ENCODE assay signal across 8 cellular contexts in genomic region chr6:149834513-149835481, GRCh38. TPM values are rescaled to one million over a fixed set of nuclear protein-coding genes. Genes with fewer than 3 reads are reported as not detected.
DNase-seq lines count a peak whose midpoint lies in the region; ATAC-seq and TF ChIP-seq lines count a peak whose summit lies in the region.

No MANE protein-coding gene starts in this region.

- peak; percentile 97 for TF ChIP-seq CTCF in hepatocyte (IDR thresholded peaks at IDR 0.05; ENCODE audit: poor library complexity)
- peak; percentile 67 to 94 (median 89) for TF ChIP-seq CTCF in spleen (IDR thresholded peaks at IDR 0.05 in 8 of 11, conservative IDR thresholded peaks at IDR 0.05 in 3 of 11)

- no peaks in the 10 kb centered on the region for H4K20me1 ChIP-seq in hepatocyte (ENCODE audit: insufficient read depth, poor library complexity, severe bottlenecking)

- no peak for TF ChIP-seq POLR2A in spleen (IDR thresholded peaks at IDR 0.05)

- H3K27me3 ChIP-seq in MG63, result no peaks in the 10 kb centered on the region
- no peaks in the 10 kb centered on the region for H3K27me3 ChIP-seq in hepatocyte
- no peaks in the 10 kb centered on the region for H3K27me3 ChIP-seq in spleen (replicated peaks in 1 of 7)

- H3K4me1 ChIP-seq in hepatocyte (ENCODE audit: insufficient read depth), result no peaks in the 10 kb centered on the region
- H3K4me1 ChIP-seq in spleen, result no peaks in the 10 kb centered on the region

- H3K4me3 ChIP-seq in MG63 (no peak overlapping the region), hepatocyte (no peak overlapping the region), spleen (no peak overlapping the region)

- H3K27ac ChIP-seq in hepatocyte, result no peak overlapping the region
- H3K27ac ChIP-seq in spleen, result no peak overlapping the region

- no peaks in the 10 kb centered on the region for H3K79me2 ChIP-seq in hepatocyte

- WGBS in hepatocyte (ENCODE audit: low lambda C conversion rate, missing lambda C conversion rate), result 52% methylated on average over 5 of the region's 5 CpGs
- whole genome bisulfite sequencing in spleen, 5 donors, result 51 to 60% (median 58%) methylated on average over 5 of the region's 5 CpGs

- peaks cover 80% of the 10 kb centered on the region for H3K36me3 ChIP-seq in MG63
- no peaks in the 10 kb centered on the region for H3K36me3 ChIP-seq in hepatocyte (replicated peaks; ENCODE audit: insufficient read depth, low read depth)
- no peaks in the 10 kb centered on the region for H3K36me3 ChIP-seq in spleen

- no peaks in the 10 kb centered on the region for H3K9me2 ChIP-seq in hepatocyte (replicated peaks; ENCODE audit: insufficient read depth)

- intact Hi-C loops in spleen (cut with DNase I; ENCODE audit: low total_unique reads), result loop anchor here (2.0 to 5.0 kb wide), 2 partner anchors 92 to 183 kb away; no protein-coding TSS in a partner anchor

- H3K9me3 ChIP-seq in MG63 (no peaks in the 10 kb centered on the region), hepatocyte (ENCODE audit: low read depth) (no peaks in the 10 kb centered on the region), spleen (no peaks in the 10 kb centered on the region)

- DNase-seq in ELF-1 (ENCODE audit: low read depth, low spot score), result peak; percentile 81
- DNase-seq in MG63, result peak; percentile 68
- DNase-seq in T-helper 9 cell, result peak; percentile 72
- DNase-seq in amygdala (lab: John Stamatoyannopoulos, UW), result peak in 37 of 56 donors; percentile 5 to 86 (median 31)
- DNase-seq in hepatocyte (ENCODE audit: low spot score), result peak; percentile 68
- no peak for DNase-seq in spleen

- ATAC-seq in GM19023 (IDR thresholded peaks at IDR 0.05; ENCODE audit: unreplicated experiment) (no peak), HG02870 (IDR thresholded peaks at IDR 0.05; ENCODE audit: unreplicated experiment) (no peak)

- no peak overlapping the region for H2AFZ ChIP-seq in hepatocyte

- H3K4me2 ChIP-seq in hepatocyte, result no peak overlapping the region

RNA-seq across cellular contexts. Expression of gene LRP11, which starts 29.4 kb away (rescaled TPM):
- total RNA-seq in MG63 (2014; rRNA removed; shearing (Covaris generic); ENCODE audit: low replicate concordance), result 40.1 and 48.0 TPM in 2 replicates
- total RNA-seq in hepatocyte, result 33.6 and 46.8 TPM in 2 replicates
- 28.1 and 35.4 TPM in 2 replicates for polyA plus RNA-seq in hepatocyte
- 10 to 100 TPM in 3 of 7 donors, 1 to 10 TPM in 4; 5.3 to 15.0 (median 9.9) TPM for total RNA-seq in spleen
- polyA plus RNA-seq in spleen, result 1 to 10 TPM in 2 of 3 donors, under 1 TPM in 1; 0.65 to 2.6 (median 2.0) TPM
